ENCODE assay signal across 34 cellular contexts in the genomic region with DNA sequence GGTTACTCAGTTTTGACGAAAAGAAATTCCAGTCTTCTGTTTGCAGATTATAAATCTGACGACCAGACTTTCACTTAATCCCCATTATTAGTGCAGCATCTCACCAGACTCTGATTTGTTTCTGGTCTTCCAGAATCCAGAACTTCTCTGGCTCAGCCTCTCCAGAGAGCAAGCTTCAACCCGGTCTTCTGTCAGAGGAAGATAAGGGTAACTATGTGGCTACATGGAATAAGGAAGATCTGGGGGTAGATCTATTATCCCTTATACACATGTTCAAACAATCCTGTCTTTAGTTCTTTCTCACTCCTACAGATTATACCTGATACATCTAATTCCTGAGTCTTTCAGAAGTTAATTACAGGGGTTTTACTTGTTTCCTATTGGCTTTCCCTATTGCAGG.
"Had no signal": no experiment of that assay in that cellular context is flagged by ENCODE, and none has a peak within 500 bp of the region (broad histone marks: within the 10 kb centered on the region; RNA-seq: fewer than 3 reads in every experiment).

No MANE protein-coding gene starts in this region.

- H3K4me3 ChIP-seq: adrenal gland, ascending aorta, coronary artery, dorsolateral prefrontal cortex, gastrocnemius medialis had no signal

- H3K4me1 Mint-ChIP-seq: activated naive CD4-positive, alpha-beta T cell treated with anti-CD3 and anti-CD28 coated beads, Interleukin-2, amount 50 U/mL, for 24 hours; brain; central memory CD8-positive, alpha-beta T cell; endodermal cell; WTC11 had no signal

- DNase-seq: activated CD4-positive, alpha-beta memory T cell treated with anti-CD3 and anti-CD28 coated beads, Interleukin-2, amount 10 ng/mL, durations not matched to agents 7 days and 5 days; activated CD4-positive, alpha-beta T cell treated with anti-CD3 and anti-CD28 coated beads for 1 hour; activated CD4-positive, alpha-beta T cell treated with anti-CD3 and anti-CD28 coated beads for 4 hours; activated CD4-positive, alpha-beta T cell treated with anti-CD3 and anti-CD28 coated beads, Interleukin-2, amount 10 ng/mL, durations not matched to agents 7 days and 5 days; activated CD4-positive, alpha-beta T cell treated with anti-CD3 and anti-CD28 coated beads, Interleukin-2, amount 50 U/mL, for 4 hours; activated CD8-positive, alpha-beta memory T cell treated with anti-CD3 and anti-CD28 coated beads, Interleukin-2, amount 10 ng/mL, durations not matched to agents 7 days and 5 days; activated CD8-positive, alpha-beta memory T cell treated with anti-CD3 and anti-CD28 coated beads, Interleukin-2, amount 50 U/mL, for 4 hours; activated effector memory CD4-positive, alpha-beta T cell treated with anti-CD3 and anti-CD28 coated beads, Interleukin-2, amount 50 U/mL, for 16 hours; activated naive CD4-positive, alpha-beta T cell treated with anti-CD3 and anti-CD28 coated beads for 36 hours; activated naive CD8-positive, alpha-beta T cell treated with anti-CD3 and anti-CD28 coated beads for 36 hours; activated naive CD8-positive, alpha-beta T cell treated with anti-CD3 and anti-CD28 coated beads, Interleukin-2, amount 50 U/mL, for 24 hours; activated T-cell treated with anti-CD3 and anti-CD28 coated beads, Interleukin-2, amount 50 U/mL, for 1 hour; activated T-cell treated with anti-CD3 and anti-CD28 coated beads, Interleukin-2, amount 50 U/mL, for 48 hours; adrenal gland; dorsolateral prefrontal cortex; effector memory CD4-positive, alpha-beta T cell; endodermal cell; foreskin keratinocyte; gastrocnemius medialis; SW 1271; T-cell; T-helper 9 cell had no signal

- H3K9me3 Mint-ChIP-seq: activated CD4-positive, alpha-beta memory T cell treated with anti-CD3 and anti-CD28 coated beads, Interleukin-2, amount 10 ng/mL, durations not matched to agents 7 days and 5 days; activated CD4-positive, alpha-beta T cell treated with anti-CD3 and anti-CD28 coated beads, Interleukin-2, amount 10 ng/mL, durations not matched to agents 7 days and 5 days; activated naive CD4-positive, alpha-beta T cell treated with anti-CD3 and anti-CD28 coated beads for 36 hours; activated naive CD4-positive, alpha-beta T cell treated with anti-CD3 and anti-CD28 coated beads, Interleukin-2, amount 50 U/mL, for 24 hours; activated naive CD8-positive, alpha-beta T cell treated with anti-CD3 and anti-CD28 coated beads for 36 hours; activated naive CD8-positive, alpha-beta T cell treated with anti-CD3 and anti-CD28 coated beads, Interleukin-2, amount 50 U/mL, for 24 hours; activated T-helper 1 cell treated with anti-CD3 and anti-CD28 coated beads, Interleukin-12 subunit alpha, Interleukin-12 subunit beta, Interleukin-2, Interleukin-4 antibody, amounts not matched to agents 30 ng/mL and 10 ng/mL and 1 ng/mL, durations not matched to agents 14 hours and 24 hours and 36 hours; activated T-helper 2 cell treated with anti-CD3 and anti-CD28 coated beads, Interferon-gamma antibody, Interleukin-2, Interleukin-4, amounts not matched to agents 10 μg/mL and 5 μg/mL and 100 μg/mL, durations not matched to agents 14 hours and 24 hours and 36 hours; brain; central memory CD8-positive, alpha-beta T cell; dendritic cell treated with granulocyte-macrophage colony-stimulating factor and Interleukin-4, amounts not matched to agents 40 ng/mL and 50 ng/mL, for 4 days; T-cell; T-helper 1 cell treated with Interleukin-12 subunit alpha and Interleukin-12 subunit beta and Interleukin-4 antibody, amounts not matched to agents 30 μg/mL and 1 μg/mL, for 36 hours had no signal

- H3K27ac ChIP-seq: adrenal gland, ascending aorta, coronary artery, dorsolateral prefrontal cortex, foreskin keratinocyte, gastrocnemius medialis, VCaP had no signal

- H3K27ac Mint-ChIP-seq: activated CD4-positive, alpha-beta memory T cell treated with anti-CD3 and anti-CD28 coated beads, Interleukin-2, amount 10 ng/mL, durations not matched to agents 7 days and 5 days; activated CD4-positive, alpha-beta T cell treated with anti-CD3 and anti-CD28 coated beads, Interleukin-2, amount 10 ng/mL, durations not matched to agents 7 days and 5 days; activated CD8-positive, alpha-beta memory T cell treated with anti-CD3 and anti-CD28 coated beads, Interleukin-2, amount 10 ng/mL, durations not matched to agents 7 days and 5 days; activated naive CD4-positive, alpha-beta T cell treated with anti-CD3 and anti-CD28 coated beads for 36 hours; activated naive CD8-positive, alpha-beta T cell treated with anti-CD3 and anti-CD28 coated beads for 36 hours; activated naive CD8-positive, alpha-beta T cell treated with anti-CD3 and anti-CD28 coated beads, Interleukin-2, amount 50 U/mL, for 24 hours; activated T-helper 1 cell treated with anti-CD3 and anti-CD28 coated beads, Interleukin-12 subunit alpha, Interleukin-12 subunit beta, Interleukin-2, Interleukin-4 antibody, amounts not matched to agents 30 ng/mL and 10 ng/mL and 1 ng/mL, durations not matched to agents 14 hours and 24 hours and 36 hours; activated T-helper 2 cell treated with anti-CD3 and anti-CD28 coated beads, Interferon-gamma antibody, Interleukin-2, Interleukin-4, amounts not matched to agents 10 μg/mL and 5 μg/mL and 100 μg/mL, durations not matched to agents 14 hours and 24 hours and 36 hours; dendritic cell treated with granulocyte-macrophage colony-stimulating factor and Interleukin-4, amounts not matched to agents 40 ng/mL and 50 ng/mL, for 4 days; endodermal cell; T-cell; T-helper 1 cell treated with Interleukin-12 subunit alpha and Interleukin-12 subunit beta and Interleukin-4 antibody, amounts not matched to agents 30 μg/mL and 1 μg/mL, for 36 hours; WTC11 had no signal

- H3K36me3 ChIP-seq: adrenal gland had no signal

- H3K27me3 ChIP-seq: adrenal gland, ascending aorta, dorsolateral prefrontal cortex, foreskin keratinocyte, gastrocnemius medialis had no signal

- ATAC-seq: activated CD8-positive, alpha-beta memory T cell treated with anti-CD3 and anti-CD28 coated beads, Interleukin-2, amount 10 ng/mL, durations not matched to agents 7 days and 5 days; activated naive CD8-positive, alpha-beta T cell treated with anti-CD3 and anti-CD28 coated beads, Interleukin-2, amount 50 U/mL, for 24 hours; esophagus mucosa; foreskin keratinocyte; gastrocnemius medialis; T-cell; WTC11 had no signal

- H3K4me1 ChIP-seq: adrenal gland, ascending aorta, foreskin keratinocyte, gastrocnemius medialis had no signal

- H3K4me3 Mint-ChIP-seq: activated CD4-positive, alpha-beta memory T cell treated with anti-CD3 and anti-CD28 coated beads, Interleukin-2, amount 10 ng/mL, durations not matched to agents 7 days and 5 days; activated CD4-positive, alpha-beta T cell treated with anti-CD3 and anti-CD28 coated beads, Interleukin-2, amount 10 ng/mL, durations not matched to agents 7 days and 5 days; activated CD8-positive, alpha-beta memory T cell treated with anti-CD3 and anti-CD28 coated beads, Interleukin-2, amount 10 ng/mL, durations not matched to agents 7 days and 5 days; activated naive CD4-positive, alpha-beta T cell treated with anti-CD3 and anti-CD28 coated beads for 36 hours; activated naive CD4-positive, alpha-beta T cell treated with anti-CD3 and anti-CD28 coated beads, Interleukin-2, amount 50 U/mL, for 24 hours; activated naive CD8-positive, alpha-beta T cell treated with anti-CD3 and anti-CD28 coated beads for 36 hours; activated naive CD8-positive, alpha-beta T cell treated with anti-CD3 and anti-CD28 coated beads, Interleukin-2, amount 50 U/mL, for 24 hours; activated T-helper 1 cell treated with anti-CD3 and anti-CD28 coated beads, Interleukin-12 subunit alpha, Interleukin-12 subunit beta, Interleukin-2, Interleukin-4 antibody, amounts not matched to agents 30 ng/mL and 10 ng/mL and 1 ng/mL, durations not matched to agents 14 hours and 24 hours and 36 hours; brain; central memory CD8-positive, alpha-beta T cell; dendritic cell treated with granulocyte-macrophage colony-stimulating factor and Interleukin-4, amounts not matched to agents 40 ng/mL and 50 ng/mL, for 4 days; endodermal cell; T-cell; T-helper 1 cell treated with Interleukin-12 subunit alpha and Interleukin-12 subunit beta and Interleukin-4 antibody, amounts not matched to agents 30 μg/mL and 1 μg/mL, for 36 hours; WTC11 had no signal

- H3K27me3 Mint-ChIP-seq: activated CD4-positive, alpha-beta memory T cell treated with anti-CD3 and anti-CD28 coated beads, Interleukin-2, amount 10 ng/mL, durations not matched to agents 7 days and 5 days; activated CD4-positive, alpha-beta T cell treated with anti-CD3 and anti-CD28 coated beads, Interleukin-2, amount 10 ng/mL, durations not matched to agents 7 days and 5 days; activated CD8-positive, alpha-beta memory T cell treated with anti-CD3 and anti-CD28 coated beads, Interleukin-2, amount 10 ng/mL, durations not matched to agents 7 days and 5 days; activated naive CD4-positive, alpha-beta T cell treated with anti-CD3 and anti-CD28 coated beads, Interleukin-2, amount 50 U/mL, for 24 hours; activated naive CD8-positive, alpha-beta T cell treated with anti-CD3 and anti-CD28 coated beads for 36 hours; activated naive CD8-positive, alpha-beta T cell treated with anti-CD3 and anti-CD28 coated beads, Interleukin-2, amount 50 U/mL, for 24 hours; brain; central memory CD8-positive, alpha-beta T cell; dendritic cell treated with granulocyte-macrophage colony-stimulating factor and Interleukin-4, amounts not matched to agents 40 ng/mL and 50 ng/mL, for 4 days; T-cell had no signal

- H3K9me3 ChIP-seq: adrenal gland, ascending aorta, gastrocnemius medialis had no signal
